ENCODE assay signal across 27 cellular contexts in genomic region chr4:31442236-31442635, GRCh38.
A peak's percentile ranks its signal among the peaks of the same experiment; 100 is the strongest.
DNase-seq lines count a peak whose midpoint lies in the region; ATAC-seq and TF ChIP-seq lines count a peak whose summit lies in the region.
"Had no signal": no experiment of that assay in that cellular context is flagged by ENCODE, and none has a peak within 500 bp of the region (broad histone marks: within the 10 kb centered on the region; RNA-seq: fewer than 3 reads in every experiment).

No MANE protein-coding gene starts in this region.

- H2AFZ ChIP-seq in OCI-LY7 (ENCODE audit: low read length), result no peak overlapping the region

- no peak overlapping the region for H3K27ac ChIP-seq in OCI-LY7 (ENCODE audit: low read depth, low read length, poor library complexity, severe bottlenecking)
- H3K27ac ChIP-seq in ovary, result no peak overlapping the region
- H3K27ac ChIP-seq: gastroesophageal sphincter, right atrium auricular region, thoracic aorta, vagina had no signal

- no peak for TF ChIP-seq POLR2A in ovary (IDR thresholded peaks at IDR 0.05)

- no TSS peak for BruUV-seq in OCI-LY7 (replicated peaks; lab: Mats Ljungman, UMichigan)

- H3K4me2 ChIP-seq in OCI-LY7 (ENCODE audit: low read length), result no peak overlapping the region
- H3K4me2 ChIP-seq: smooth muscle cell had no signal

- H3K4me3 ChIP-seq in BE2C (ENCODE audit: low read depth, low read length) (no peak overlapping the region), H7 (ENCODE audit: insufficient read depth, low read depth, low read length) (no peak overlapping the region), OCI-LY7 (ENCODE audit: low read depth, low read length, poor library complexity, severe bottlenecking) (no peak overlapping the region), ovary (no peak overlapping the region)
- H3K4me3 ChIP-seq: gastroesophageal sphincter, right atrium auricular region, smooth muscle cell, thoracic aorta, vagina had no signal

- DNase-seq in BE2C (peak; percentile 22), H7 (peak; percentile 13), OCI-LY7 (ENCODE audit: low spot score) (no peak), iPS DF 4.7 (ENCODE audit: extremely low read depth, low spot score) (peak; percentile 16), ovary (no peak), CD14-positive monocyte (ENCODE audit: low spot score) (no peak)
- no peak for DNase-seq in activated CD4-positive, alpha-beta memory T cell treated with anti-CD3 and anti-CD28 coated beads for 36 hours
- DNase-seq: ACHN; activated CD4-positive, alpha-beta T cell treated with anti-CD3 and anti-CD28 coated beads, Interleukin-2, amount 10 ng/mL, durations not matched to agents 7 days and 5 days; activated gamma-delta T cell; activated naive CD8-positive, alpha-beta T cell treated with anti-CD3 and anti-CD28 coated beads for 36 hours; activated T-cell treated with anti-CD3 and anti-CD28 coated beads, Interleukin-2, amount 50 U/mL, for 1 hour; anterior cingulate cortex; DMS153; left ventricle myocardium superior; NCI-H1048; stimulated activated CD4-positive, alpha-beta T cell treated with anti-CD3 and anti-CD28 coated beads, Interleukin-2, amount 100 ng/mL, for 24 hours; stimulated activated naive CD8-positive, alpha-beta T cell treated with anti-CD3 and anti-CD28 coated beads, Interleukin-15, amount 100 ng/mL, for 72 hours; SW 1271; T-helper 9 cell had no signal

- peaks cover 2% of the 10 kb centered on the region for H3K9me3 Mint-ChIP-seq in activated CD4-positive, alpha-beta memory T cell treated with anti-CD3 and anti-CD28 coated beads for 36 hours
- peaks cover 0 to 8% (median 0%) of the 10 kb centered on the region in 7 donors for H3K9me3 Mint-ChIP-seq in CD14-positive monocyte
- H3K9me3 Mint-ChIP-seq: activated CD4-positive, alpha-beta T cell treated with anti-CD3 and anti-CD28 coated beads, Interleukin-2, amount 10 ng/mL, durations not matched to agents 7 days and 5 days; activated naive CD8-positive, alpha-beta T cell treated with anti-CD3 and anti-CD28 coated beads for 36 hours had no signal

- no peaks in the 10 kb centered on the region for H3K9me3 ChIP-seq in BE2C
- H3K9me3 ChIP-seq in OCI-LY7 (ENCODE audit: low read length), result no peaks in the 10 kb centered on the region
- H3K9me3 ChIP-seq in ovary, result no peaks in the 10 kb centered on the region
- H3K9me3 ChIP-seq: gastroesophageal sphincter, right atrium auricular region, thoracic aorta, vagina had no signal

- TF ChIP-seq CTCF in BE2C (IDR thresholded peaks at IDR 0.05; ENCODE audit: low read depth, low read length), result peak; percentile 26
- 0 out of 2 replicates have a peak, but pooled peaks have one; percentile 26 for TF ChIP-seq CTCF in OCI-LY7 (conservative IDR thresholded peaks at IDR 0.05; ENCODE audit: low read length)
- no peak for TF ChIP-seq CTCF in ovary (IDR thresholded peaks at IDR 0.05)
- no peak for TF ChIP-seq CTCF in CD14-positive monocyte (IDR thresholded peaks at IDR 0.05)

- intact Hi-C loops in OCI-LY7 (cut with micrococcal nuclease; ENCODE audit: unreplicated experiment), result no loop called here
- intact Hi-C loops in ovary (cut with DNase I), result no loop called here
- intact Hi-C loops in activated CD4-positive, alpha-beta memory T cell treated with anti-CD3 and anti-CD28 coated beads for 36 hours (cut with micrococcal nuclease), result no loop called here
- intact Hi-C loops in CD14-positive monocyte (cut with micrococcal nuclease), result no loop called here

- H3K27me3 ChIP-seq in BE2C, result no peaks in the 10 kb centered on the region
- H3K27me3 ChIP-seq in H7 (ENCODE audit: control insufficient read depth, insufficient read depth, low read length), result no peaks in the 10 kb centered on the region
- no peaks in the 10 kb centered on the region for H3K27me3 ChIP-seq in ovary
- H3K27me3 ChIP-seq: gastroesophageal sphincter, right atrium auricular region, vagina had no signal

- no peaks in the 10 kb centered on the region for H3K27me3 Mint-ChIP-seq in activated CD4-positive, alpha-beta memory T cell treated with anti-CD3 and anti-CD28 coated beads for 36 hours
- peaks cover 0 to 1% (median 0%) of the 10 kb centered on the region in 3 donors for H3K27me3 Mint-ChIP-seq in CD14-positive monocyte (ENCODE audit: low read depth in 3 of 3)
- H3K27me3 Mint-ChIP-seq: activated CD4-positive, alpha-beta T cell treated with anti-CD3 and anti-CD28 coated beads, Interleukin-2, amount 10 ng/mL, durations not matched to agents 7 days and 5 days; activated naive CD8-positive, alpha-beta T cell treated with anti-CD3 and anti-CD28 coated beads for 36 hours; stimulated activated naive CD8-positive, alpha-beta T cell treated with anti-CD3 and anti-CD28 coated beads, Interleukin-15, amount 100 ng/mL, for 72 hours had no signal

- WGBS in ovary, 3 donors, result 91 to 93% (median 92%) methylated on average over 11 of the region's 11 CpGs

- ATAC-seq in HG02759 (IDR thresholded peaks at IDR 0.05; ENCODE audit: unreplicated experiment), result no peak
- ATAC-seq: gastroesophageal sphincter; left ventricle myocardium superior; Right ventricle myocardium inferior; stimulated activated naive CD8-positive, alpha-beta T cell treated with anti-CD3 and anti-CD28 coated beads, Interleukin-15, amount 100 ng/mL, for 72 hours had no signal

- POLR2A ChIA-PET in OCI-LY7 (lab: Charles Lee), result no interaction called here
- POLR2A ChIA-PET in activated CD4-positive, alpha-beta memory T cell treated with anti-CD3 and anti-CD28 coated beads for 36 hours (lab: Charles Lee), result no interaction called here

- H3K4me1 Mint-ChIP-seq in activated CD4-positive, alpha-beta memory T cell treated with anti-CD3 and anti-CD28 coated beads for 36 hours (ENCODE audit: low read depth), result no peaks in the 10 kb centered on the region
- H3K4me1 Mint-ChIP-seq in CD14-positive monocyte, result no peaks in the 10 kb centered on the region
- H3K4me1 Mint-ChIP-seq: activated CD4-positive, alpha-beta T cell treated with anti-CD3 and anti-CD28 coated beads, Interleukin-2, amount 10 ng/mL, durations not matched to agents 7 days and 5 days; activated naive CD8-positive, alpha-beta T cell treated with anti-CD3 and anti-CD28 coated beads for 36 hours; stimulated activated naive CD8-positive, alpha-beta T cell treated with anti-CD3 and anti-CD28 coated beads, Interleukin-15, amount 100 ng/mL, for 72 hours had no signal

- no peak for TF ChIP-seq EP300 in ovary (IDR thresholded peaks at IDR 0.05)

- H3K36me3 ChIP-seq in BE2C (no peaks in the 10 kb centered on the region), H7 (replicated peaks; ENCODE audit: control insufficient read depth, insufficient read depth, low read length) (no peaks in the 10 kb centered on the region), OCI-LY7 (ENCODE audit: insufficient read depth, low read length) (no peaks in the 10 kb centered on the region), ovary (no peaks in the 10 kb centered on the region)
- H3K36me3 ChIP-seq: gastroesophageal sphincter, right atrium auricular region, thoracic aorta, vagina had no signal

- H4K20me1 ChIP-seq in OCI-LY7 (ENCODE audit: insufficient read depth, low read length), result no peaks in the 10 kb centered on the region

- no peaks in the 10 kb centered on the region for H3K9me2 ChIP-seq in OCI-LY7 (ENCODE audit: insufficient read depth, low read length)

- H3K4me1 ChIP-seq in BE2C, result no peaks in the 10 kb centered on the region
- no peaks in the 10 kb centered on the region for H3K4me1 ChIP-seq in OCI-LY7 (ENCODE audit: insufficient read depth, low read length, poor library complexity, severe bottlenecking)
- no peaks in the 10 kb centered on the region for H3K4me1 ChIP-seq in ovary (ENCODE audit: insufficient read depth)
- H3K4me1 ChIP-seq: right atrium auricular region, vagina had no signal

- no peaks in the 10 kb centered on the region for H3K79me2 ChIP-seq in OCI-LY7 (ENCODE audit: insufficient read depth, low read depth, low read length)

- no peak overlapping the region for H3K27ac Mint-ChIP-seq in activated CD4-positive, alpha-beta memory T cell treated with anti-CD3 and anti-CD28 coated beads for 36 hours
- no peak overlapping the region for H3K27ac Mint-ChIP-seq in CD14-positive monocyte
- H3K27ac Mint-ChIP-seq: activated CD4-positive, alpha-beta T cell treated with anti-CD3 and anti-CD28 coated beads, Interleukin-2, amount 10 ng/mL, durations not matched to agents 7 days and 5 days; activated naive CD8-positive, alpha-beta T cell treated with anti-CD3 and anti-CD28 coated beads for 36 hours; stimulated activated naive CD8-positive, alpha-beta T cell treated with anti-CD3 and anti-CD28 coated beads, Interleukin-15, amount 100 ng/mL, for 72 hours had no signal

- CTCF ChIA-PET in OCI-LY7 (lab: Charles Lee; ENCODE audit: unreplicated experiment), result no interaction called here
- CTCF ChIA-PET in activated CD4-positive, alpha-beta memory T cell treated with anti-CD3 and anti-CD28 coated beads for 36 hours (lab: Charles Lee), result no interaction called here

- no peak overlapping the region for H3K4me3 Mint-ChIP-seq in activated CD4-positive, alpha-beta memory T cell treated with anti-CD3 and anti-CD28 coated beads for 36 hours
- no peak overlapping the region for H3K4me3 Mint-ChIP-seq in CD14-positive monocyte
- H3K4me3 Mint-ChIP-seq: activated CD4-positive, alpha-beta T cell treated with anti-CD3 and anti-CD28 coated beads, Interleukin-2, amount 10 ng/mL, durations not matched to agents 7 days and 5 days; activated naive CD8-positive, alpha-beta T cell treated with anti-CD3 and anti-CD28 coated beads for 36 hours; stimulated activated naive CD8-positive, alpha-beta T cell treated with anti-CD3 and anti-CD28 coated beads, Interleukin-15, amount 100 ng/mL, for 72 hours had no signal

- H3K36me3 Mint-ChIP-seq in activated CD4-positive, alpha-beta memory T cell treated with anti-CD3 and anti-CD28 coated beads for 36 hours, result no peaks in the 10 kb centered on the region
- no peaks in the 10 kb centered on the region for H3K36me3 Mint-ChIP-seq in CD14-positive monocyte
- H3K36me3 Mint-ChIP-seq: activated naive CD8-positive, alpha-beta T cell treated with anti-CD3 and anti-CD28 coated beads for 36 hours had no signal

Comparison
In these comparisons a context has a peak if more than half of its experiments do, and no peak if none do; other contexts are left out.
1. DNase-seq: peak in BE2C (single experiment), H7 (single experiment) and iPS DF 4.7 (single experiment); none in OCI-LY7 (single experiment), ovary (0 of 5), activated CD4-positive, alpha-beta memory T cell treated with anti-CD3 and anti-CD28 coated beads for 36 hours (single experiment) and CD14-positive monocyte (single experiment).
2. CTCF ChIP-seq: peak in BE2C (single experiment) and OCI-LY7 (single experiment); none in ovary (0 of 3) and CD14-positive monocyte (single experiment).